Comparison of ENCODE assay signal across 22 cellular contexts in the genomic region with DNA sequence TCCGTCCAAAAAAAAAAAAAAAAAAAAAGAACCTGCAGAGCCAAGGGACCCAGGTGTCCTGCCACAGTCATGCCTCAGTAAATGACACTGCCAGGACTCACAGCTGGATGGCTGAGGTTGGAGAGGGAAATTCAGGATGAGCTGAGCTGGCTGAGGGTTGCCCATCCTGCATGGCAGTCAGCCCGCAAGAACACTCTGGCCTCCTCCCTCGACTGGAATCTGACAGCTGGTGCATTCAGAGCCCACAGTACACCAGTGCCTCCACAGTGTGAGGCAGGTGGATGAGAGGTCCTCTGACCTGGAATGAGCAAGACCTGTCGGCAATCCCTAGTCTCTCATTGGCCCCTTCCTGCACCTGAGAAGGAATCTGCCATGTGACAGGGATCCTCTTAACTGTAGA.
DNase-seq lines count a peak whose midpoint lies in the region; ATAC-seq and TF ChIP-seq lines count a peak whose summit lies in the region.
"Had no signal": no experiment of that assay in that cellular context is flagged by ENCODE, and none has a peak within 500 bp of the region (broad histone marks: within the 10 kb centered on the region; RNA-seq: fewer than 3 reads in every experiment).

No MANE protein-coding gene starts in this region.

- peaks cover 46 to 88% (median 68%) of the 10 kb centered on the region in 4 donors for H3K4me1 Mint-ChIP-seq in CD4-positive, alpha-beta memory T cell
- H3K4me1 Mint-ChIP-seq in activated B cell treated with CpG ODN at 0.5 μM for 24 hours (peaks cover 82% of the 10 kb centered on the region), naive B cell (peaks cover 57 to 74% (median 73%) of the 10 kb centered on the region in 3 donors)

- H3K4me3 ChIP-seq in CD4-positive, alpha-beta memory T cell (ENCODE audit: low read length in 2 of 2), result no peak overlapping the region
- H3K4me3 ChIP-seq in DOHH2 (ENCODE audit: low read length) (no peak overlapping the region), PC-3 (ENCODE audit: low read length) (no peak overlapping the region)
- H3K4me3 ChIP-seq: adrenal gland, esophagus squamous epithelium, gastrocnemius medialis, prostate gland, thoracic aorta had no signal

- no peak for ATAC-seq in activated B cell treated with CpG ODN at 0.5 μM for 24 hours (ENCODE audit: low read depth)
- no peak for ATAC-seq in naive B cell (ENCODE audit: low read depth in 2 of 2)
- ATAC-seq in GM21576 (IDR thresholded peaks at IDR 0.05; ENCODE audit: unreplicated experiment), result no peak
- no peak for ATAC-seq in PC-3
- ATAC-seq: gastrocnemius medialis, HepG2, Panc1 had no signal

- peak overlapping the region; percentile 75 for H3K27ac ChIP-seq in CD4-positive, alpha-beta memory T cell (ENCODE audit: low read depth, low read length)
- H3K27ac ChIP-seq in DOHH2 (ENCODE audit: low read depth, low read length), result peak overlapping the region; percentile 72; the same call in 1 of the 2 replicates
- H3K27ac ChIP-seq in PC-3 (ENCODE audit: low read length), result no peak overlapping the region
- H3K27ac ChIP-seq: adrenal gland, brain microvascular endothelial cell, gastrocnemius medialis, prostate gland, thoracic aorta had no signal

- intact Hi-C loops in CD4-positive, alpha-beta memory T cell (cut with micrococcal nuclease), result loop anchor here (5.0 to 10.0 kb wide), 2 partner anchors 257 to 556 kb away; partner anchors contain the start of gene RPS6KA5
- intact Hi-C loops in activated B cell treated with CpG ODN at 0.5 μM for 24 hours (cut with micrococcal nuclease) (loop anchor here (5.0 kb wide), 1 partner anchor 922 kb away; the partner anchor contains the start of gene CALM1), PC-3 (cut with micrococcal nuclease) (no loop called here)

- peak overlapping the region in 2 of 8 donors; percentile 4 to 46 for H3K4me3 Mint-ChIP-seq in CD4-positive, alpha-beta memory T cell
- H3K4me3 Mint-ChIP-seq in activated B cell treated with CpG ODN at 0.5 μM for 24 hours (no peak overlapping the region), naive B cell (peak overlapping the region in 1 of 8 donors; percentile 84)

- no peak for DNase-seq in CD4-positive, alpha-beta memory T cell
- DNase-seq in activated B cell treated with CpG ODN at 0.5 μM for 24 hours, result no peak
- DNase-seq in naive B cell, result no peak
- no peak for DNase-seq in EL
- no peak for DNase-seq in PC-3
- DNase-seq: activated CD4-positive, CD25-positive, alpha-beta regulatory T cell; adrenal gland; brain microvascular endothelial cell; COR-L47; esophagus squamous epithelium; gastrocnemius medialis; hypothalamus; NCI-H1105; NCI-H2081; NCI-H446 had no signal

- H3F3A ChIP-seq in DOHH2 (ENCODE audit: control insufficient read depth, insufficient read depth) (peaks cover 21% of the 10 kb centered on the region), PC-3 (ENCODE audit: low read length, unreplicated experiment) (no peaks in the 10 kb centered on the region)

- H3K27me3 Mint-ChIP-seq in CD4-positive, alpha-beta memory T cell, result no peaks in the 10 kb centered on the region
- H3K27me3 Mint-ChIP-seq in activated B cell treated with CpG ODN at 0.5 μM for 24 hours, result no peaks in the 10 kb centered on the region
- H3K27me3 Mint-ChIP-seq in naive B cell, result no peaks in the 10 kb centered on the region

- H3K9me3 Mint-ChIP-seq in CD4-positive, alpha-beta memory T cell, result peaks cover 0 to 2% (median 0%) of the 10 kb centered on the region in 8 donors
- H3K9me3 Mint-ChIP-seq in activated B cell treated with CpG ODN at 0.5 μM for 24 hours (no peaks in the 10 kb centered on the region), naive B cell (no peaks in the 10 kb centered on the region)

- BruUV-seq in PC-3 (replicated peaks; lab: Mats Ljungman, UMichigan), result no TSS peak

- peaks cover 54% of the 10 kb centered on the region for H3K36me3 ChIP-seq in CD4-positive, alpha-beta memory T cell (ENCODE audit: insufficient read depth, low read length)
- H3K36me3 ChIP-seq in DOHH2 (ENCODE audit: control insufficient read depth, low read length), result peaks cover 95% of the 10 kb centered on the region
- peaks cover 5% of the 10 kb centered on the region; the same call in 1 of the 2 replicates for H3K36me3 ChIP-seq in PC-3 (ENCODE audit: low read depth, low read length)
- H3K36me3 ChIP-seq: adrenal gland, brain microvascular endothelial cell, gastrocnemius medialis, prostate gland, thoracic aorta had no signal

- POLR2A ChIA-PET in CD4-positive, alpha-beta memory T cell (lab: Charles Lee; ENCODE audit: partially characterized antibody), result interaction anchor here (1.1 to 23.0 kb wide), 8 partner anchors 33 to 97 kb away, joined by 4 to 491 read pairs (median 8); partner anchors contain the start of gene CCDC88C
- POLR2A ChIA-PET in activated B cell treated with CpG ODN at 0.5 μM for 24 hours (lab: Charles Lee), result interaction anchor here (0.6 to 2.7 kb wide), 7 partner anchors 31 to 136 kb away, joined by 3 to 24 read pairs (median 10); partner anchors contain the start of genes CCDC88C and GPR68
- POLR2A ChIA-PET in PC-3 (lab: Charles Lee; ENCODE audit: unreplicated experiment), result no interaction called here

- no peaks in the 10 kb centered on the region for H4K20me1 ChIP-seq in DOHH2 (ENCODE audit: control insufficient read depth, insufficient read depth, low read depth, low read length)
- no peaks in the 10 kb centered on the region for H4K20me1 ChIP-seq in PC-3 (ENCODE audit: low read length)

- H3K9ac ChIP-seq in PC-3 (ENCODE audit: low read length), result no peak overlapping the region

- no peaks in the 10 kb centered on the region for H3K27me3 ChIP-seq in CD4-positive, alpha-beta memory T cell (ENCODE audit: insufficient read depth, low read length)
- H3K27me3 ChIP-seq in DOHH2 (ENCODE audit: control insufficient read depth, low read length) (no peaks in the 10 kb centered on the region), PC-3 (ENCODE audit: low read length) (no peaks in the 10 kb centered on the region)
- H3K27me3 ChIP-seq: adrenal gland, brain microvascular endothelial cell, esophagus squamous epithelium, gastrocnemius medialis, neutrophil had no signal

- H2AFZ ChIP-seq in PC-3 (ENCODE audit: low read length), result no peak overlapping the region

- no peaks in the 10 kb centered on the region for H3K9me3 ChIP-seq in CD4-positive, alpha-beta memory T cell (ENCODE audit: control insufficient read depth in 1 of 2, low read length in 2 of 2)
- H3K9me3 ChIP-seq in DOHH2 (ENCODE audit: control insufficient read depth, insufficient read depth, low read length) (no peaks in the 10 kb centered on the region), PC-3 (ENCODE audit: low read length) (no peaks in the 10 kb centered on the region)
- H3K9me3 ChIP-seq: adrenal gland, esophagus squamous epithelium, gastrocnemius medialis, neutrophil, prostate gland, thoracic aorta had no signal

- H3K9me2 ChIP-seq in DOHH2 (replicated peaks; ENCODE audit: control insufficient read depth, low read length) (no peaks in the 10 kb centered on the region), PC-3 (replicated peaks; ENCODE audit: low read length) (no peaks in the 10 kb centered on the region)

- H3K4me2 ChIP-seq in DOHH2 (ENCODE audit: low read length) (no peak overlapping the region), PC-3 (ENCODE audit: low read length) (no peak overlapping the region)

- H3K79me2 ChIP-seq in DOHH2 (ENCODE audit: control insufficient read depth, low read length) (peaks cover 56% of the 10 kb centered on the region), PC-3 (ENCODE audit: low read length) (no peaks in the 10 kb centered on the region)

- CTCF ChIA-PET in CD4-positive, alpha-beta memory T cell (lab: Charles Lee; ENCODE audit: partially characterized antibody), result interaction anchor here (1.0 to 26.1 kb wide), 6 partner anchors 24 to 102 kb away, joined by 3 to 522 read pairs (median 4); partner anchors contain the start of gene CCDC88C
- CTCF ChIA-PET in activated B cell treated with CpG ODN at 0.5 μM for 24 hours (lab: Charles Lee) (interaction anchor here (1.2 kb wide), 1 partner anchor 99 kb away, joined by 4 read pairs; no protein-coding TSS in a partner anchor), PC-3 (lab: Charles Lee) (no interaction called here)

- TF ChIP-seq CTCF in DOHH2 (IDR thresholded peaks at IDR 0.05; ENCODE audit: low read depth, low read length, poor library complexity, severe bottlenecking), result no peak
- TF ChIP-seq CTCF in activated B cell treated with CpG ODN at 0.5 μM for 24 hours (IDR thresholded peaks at IDR 0.05), result no peak
- TF ChIP-seq CTCF in PC-3 (conservative IDR thresholded peaks at IDR 0.05; ENCODE audit: low read depth, low read length), result no peak

- peak overlapping the region; percentile 60 to 99 (median 98) for H3K27ac Mint-ChIP-seq in CD4-positive, alpha-beta memory T cell
- H3K27ac Mint-ChIP-seq in activated B cell treated with CpG ODN at 0.5 μM for 24 hours, result peak overlapping the region; percentile 98
- peak overlapping the region in 5 of 6 donors; percentile 53 to 99 (median 75) for H3K27ac Mint-ChIP-seq in naive B cell

- H3K36me3 Mint-ChIP-seq in CD4-positive, alpha-beta memory T cell, result peaks cover 56 to 79% of the 10 kb centered on the region in 2 donors
- H3K36me3 Mint-ChIP-seq in activated B cell treated with CpG ODN at 0.5 μM for 24 hours (ENCODE audit: low read depth) (peaks cover 69% of the 10 kb centered on the region), naive B cell (peaks cover 5 to 20% of the 10 kb centered on the region in 2 donors)

- peaks cover 98% of the 10 kb centered on the region for H3K4me1 ChIP-seq in CD4-positive, alpha-beta memory T cell (ENCODE audit: insufficient read depth, low read length)
- H3K4me1 ChIP-seq in DOHH2 (ENCODE audit: control insufficient read depth, low read length) (peaks cover 84% of the 10 kb centered on the region), PC-3 (ENCODE audit: insufficient read depth, low read length) (no peaks in the 10 kb centered on the region; the same call in 1 of the 2 replicates)
